Comparison of ENCODE assay signal across 17 cellular contexts in genomic region chr3:11385329-11385728, GRCh38.
DNase-seq lines count a peak whose midpoint lies in the region; ATAC-seq and TF ChIP-seq lines count a peak whose summit lies in the region.
"Had no signal": no experiment of that assay in that cellular context is flagged by ENCODE, and none has a peak within 500 bp of the region (broad histone marks: within the 10 kb centered on the region; RNA-seq: fewer than 3 reads in every experiment).

No MANE protein-coding gene starts in this region.

- peaks cover 0 to 9% of the 10 kb centered on the region in 2 donors for H3K4me1 ChIP-seq in breast epithelium
- peaks cover 5 to 10% of the 10 kb centered on the region in 2 donors for H3K4me1 ChIP-seq in left lung

- peaks cover 16% of the 10 kb centered on the region for H3K4me1 Mint-ChIP-seq in MCF 10A (ENCODE audit: insufficient read depth, unreplicated experiment)

- no peak overlapping the region for H3K4me3 Mint-ChIP-seq in MCF 10A (ENCODE audit: unreplicated experiment)
- H3K4me3 Mint-ChIP-seq: stimulated activated naive B cell treated with anti-CD40 and anti-IgM and Interleukin-4, amounts not matched to agents 10 μg/mL and 1 μg/mL and 100 μg/mL, for 72 hours had no signal

- ATAC-seq in GM19328 (IDR thresholded peaks at IDR 0.05; ENCODE audit: unreplicated experiment) (no peak), left lung (no peak), GM18505 (IDR thresholded peaks at IDR 0.05; ENCODE audit: unreplicated experiment) (no peak)
- ATAC-seq: left colon; stimulated activated naive B cell treated with anti-CD40 and anti-IgM and Interleukin-4, amounts not matched to agents 10 μg/mL and 1 μg/mL and 100 μg/mL, for 72 hours had no signal

- H3K27me3 Mint-ChIP-seq in MCF 10A (ENCODE audit: insufficient read depth, unreplicated experiment) = no peaks in the 10 kb centered on the region
- H3K27me3 Mint-ChIP-seq: stimulated activated naive B cell treated with anti-CD40 and anti-IgM and Interleukin-4, amounts not matched to agents 10 μg/mL and 1 μg/mL and 100 μg/mL, for 72 hours had no signal

- H3K27me3 ChIP-seq in breast epithelium = no peaks in the 10 kb centered on the region
- no peaks in the 10 kb centered on the region for H3K27me3 ChIP-seq in brain microvascular endothelial cell (replicated peaks)
- no peaks in the 10 kb centered on the region for H3K27me3 ChIP-seq in left lung
- H3K27me3 ChIP-seq: spleen had no signal

- peak; percentile 53 for DNase-seq in MCF 10A (ENCODE audit: unreplicated experiment)
- no peak for DNase-seq in breast epithelium (ENCODE audit: low spot score in 2 of 2)
- no peak for DNase-seq in brain microvascular endothelial cell
- peak; percentile 50 for DNase-seq in iris pigment epithelial cell (ENCODE audit: low read depth)
- DNase-seq in left lung = no peak
- DNase-seq in DMS 273 treated with DMSO at 0.1 percent for 48 hours (lab: John Stamatoyannopoulos, UW) = no peak
- DNase-seq: GDM1; left colon; NCI-H1417 treated with DMSO at 0.1 percent for 48 hours; NCI-H510A; posterior cingulate gyrus; spleen; stimulated activated naive B cell treated with anti-CD40 and anti-IgM and Interleukin-4, amounts not matched to agents 10 μg/mL and 1 μg/mL and 100 μg/mL, for 72 hours; trophoblast cell had no signal

- POLR2A ChIA-PET in MCF 10A (lab: Yijun Ruan, JAX) = interaction anchor here (0.6 to 1.7 kb wide), 5 partner anchors 10 to 421 kb away, joined by 3 to 6 read pairs (median 3); partner anchors contain the start of gene VGLL4

- CTCF ChIA-PET in MCF 10A (lab: Yijun Ruan, JAX) = interaction anchor here (1.1 to 1.2 kb wide), 2 partner anchors 148 to 248 kb away, joined by 3 to 4 read pairs; no protein-coding TSS in a partner anchor

- no peaks in the 10 kb centered on the region for H3K36me3 ChIP-seq in breast epithelium
- no peaks in the 10 kb centered on the region for H3K36me3 ChIP-seq in brain microvascular endothelial cell (replicated peaks)
- H3K36me3 ChIP-seq in left lung = peaks cover 0 to 20% of the 10 kb centered on the region in 2 donors

- H3K9me3 ChIP-seq in breast epithelium (no peaks in the 10 kb centered on the region), left lung (no peaks in the 10 kb centered on the region)
- H3K9me3 ChIP-seq: spleen had no signal

- intact Hi-C loops in MCF 10A (cut with micrococcal nuclease) (no loop called here), breast epithelium (cut with DNase I; ENCODE audit: low total_unique reads) (no loop called here), left lung (cut with DNase I) (no loop called here)

- H3K27ac Mint-ChIP-seq in MCF 10A (ENCODE audit: low read depth, unreplicated experiment) = no peak overlapping the region
- H3K27ac Mint-ChIP-seq: stimulated activated naive B cell treated with anti-CD40 and anti-IgM and Interleukin-4, amounts not matched to agents 10 μg/mL and 1 μg/mL and 100 μg/mL, for 72 hours had no signal

- no peak for TF ChIP-seq POLR2A in breast epithelium (IDR thresholded peaks at IDR 0.05)
- no peak for TF ChIP-seq POLR2A in GM18505 (IDR thresholded peaks at IDR 0.05; ENCODE audit: borderline replicate concordance, extremely low read depth, insufficient read depth, insufficient read length)

- peak overlapping the region in 1 of 2 donors; percentile 1 for H3K27ac ChIP-seq in breast epithelium
- peak overlapping the region; percentile 3 for H3K27ac ChIP-seq in brain microvascular endothelial cell
- peak overlapping the region in 1 of 2 donors; percentile 33 for H3K27ac ChIP-seq in left lung
- H3K27ac ChIP-seq: KMS-11, spleen had no signal

- H3K36me3 Mint-ChIP-seq in MCF 10A (ENCODE audit: insufficient read depth, unreplicated experiment) = peaks cover 9% of the 10 kb centered on the region

- H3K9me3 Mint-ChIP-seq in MCF 10A (ENCODE audit: unreplicated experiment) = no peaks in the 10 kb centered on the region
- H3K9me3 Mint-ChIP-seq: stimulated activated naive B cell treated with anti-CD40 and anti-IgM and Interleukin-4, amounts not matched to agents 10 μg/mL and 1 μg/mL and 100 μg/mL, for 72 hours had no signal

- no peak overlapping the region for H3K4me3 ChIP-seq in breast epithelium
- H3K4me3 ChIP-seq in brain microvascular endothelial cell (ENCODE audit: low read depth, low read length) = no peak overlapping the region
- no peak overlapping the region for H3K4me3 ChIP-seq in left lung
- H3K4me3 ChIP-seq: spleen had no signal

- BruUV-seq in MCF 10A (replicated peaks; lab: Mats Ljungman, UMichigan) = no TSS peak

- TF ChIP-seq CTCF in MCF 10A (IDR thresholded peaks at IDR 0.05; ENCODE audit: unreplicated experiment) (no peak), breast epithelium (IDR thresholded peaks at IDR 0.05) (no peak), brain microvascular endothelial cell (IDR thresholded peaks at IDR 0.05; ENCODE audit: low read depth, low read length, missing control alignments) (no peak), left lung (IDR thresholded peaks at IDR 0.05) (no peak)

- in situ Hi-C loops in brain microvascular endothelial cell (cut with HindIII; ENCODE audit: low pct_ligation_motif_present, low sequenced_read_pairs) = loop anchor here (25.0 kb wide), 2 partner anchors 152 to 252 kb away; partner anchors contain the start of gene VGLL4

Comparison
In these comparisons a context has a peak if more than half of its experiments do, and no peak if none do; other contexts are left out.
1. DNase-seq: peak in MCF 10A (single experiment) and iris pigment epithelial cell (single experiment); none in breast epithelium (0 of 2), brain microvascular endothelial cell (single experiment), left lung (0 of 2) and DMS 273 treated with DMSO at 0.1 percent for 48 hours (single experiment).